In the genomic region with DNA sequence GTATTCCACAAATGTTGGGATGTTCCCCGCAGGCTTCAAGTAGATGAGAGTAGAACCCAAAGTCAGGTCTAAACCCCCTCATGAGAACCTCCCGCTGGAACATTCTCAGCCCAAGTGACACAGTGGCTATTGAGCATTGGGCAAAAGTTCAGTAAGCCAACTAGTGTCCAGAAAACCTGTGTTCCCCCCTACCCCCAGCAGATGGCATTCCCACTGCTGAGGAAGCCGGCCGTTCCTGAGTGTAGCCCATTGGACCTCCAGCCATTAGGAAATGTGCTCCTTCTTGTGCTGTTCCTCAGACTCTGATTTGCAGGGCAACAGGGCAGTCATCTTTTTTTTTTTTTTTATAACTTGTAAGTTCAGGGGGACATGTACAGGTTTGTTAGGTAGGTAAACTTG, we compare ENCODE assay signal across 20 cellular contexts.
DNase-seq lines count a peak whose midpoint lies in the region; ATAC-seq and TF ChIP-seq lines count a peak whose summit lies in the region.
"Had no signal": no experiment of that assay in that cellular context is flagged by ENCODE, and none has a peak within 500 bp of the region (broad histone marks: within the 10 kb centered on the region; RNA-seq: fewer than 3 reads in every experiment).

No MANE protein-coding gene starts in this region.

- H3K27ac ChIP-seq in GM23338 (ENCODE audit: low read depth) (no peak overlapping the region), mesendoderm (ENCODE audit: low read depth, low read length) (no peak overlapping the region), tibial artery (no peak overlapping the region), Karpas-422 (ENCODE audit: low read length) (no peak overlapping the region)
- H3K27ac ChIP-seq: 22Rv1, HL-60 had no signal

- no peak overlapping the region for H3K4me2 ChIP-seq in GM23338
- H3K4me2 ChIP-seq in mesendoderm (ENCODE audit: low read length), result no peak overlapping the region
- no peak overlapping the region for H3K4me2 ChIP-seq in Karpas-422 (ENCODE audit: low read depth, low read length, poor library complexity, severe bottlenecking)

- POLR2A ChIA-PET in WTC11 (lab: Charles Lee), result no interaction called here

- H3K9ac ChIP-seq in mesendoderm (ENCODE audit: low read length), result no peak overlapping the region
- no peak overlapping the region for H3K9ac ChIP-seq in Karpas-422 (ENCODE audit: low read length)

- no peak overlapping the region for H3K4ac ChIP-seq in mesendoderm (ENCODE audit: low read depth, low read length)

- H4K20me1 ChIP-seq in GM23338 (replicated peaks; ENCODE audit: insufficient read depth) (peaks cover 3% of the 10 kb centered on the region), Karpas-422 (ENCODE audit: insufficient read depth, low read depth, low read length) (no peaks in the 10 kb centered on the region)

- H3K4me3 ChIP-seq in GM23338, result no peak overlapping the region
- H3K4me3 ChIP-seq in mesendoderm (ENCODE audit: low read length), result no peak overlapping the region
- no peak overlapping the region for H3K4me3 ChIP-seq in tibial artery
- no peak overlapping the region for H3K4me3 ChIP-seq in Karpas-422 (ENCODE audit: low read length)

- no peak overlapping the region for H2BK15ac ChIP-seq in mesendoderm (replicated peaks; ENCODE audit: low read depth)

- peaks cover 28% of the 10 kb centered on the region for H3K36me3 Mint-ChIP-seq in GM23338 (ENCODE audit: low read depth)
- peaks cover 26% of the 10 kb centered on the region for H3K36me3 Mint-ChIP-seq in WTC11

- no peak overlapping the region for H3K56ac ChIP-seq in mesendoderm (ENCODE audit: low read length)

- H3K18ac ChIP-seq in mesendoderm (ENCODE audit: low read length), result no peak overlapping the region

- TF ChIP-seq CTCF in GM23338 (conservative IDR thresholded peaks at IDR 0.05; ENCODE audit: low read depth in 2 of 2) (peak; percentile 35 to 49; a peak in 3 of 4 replicates), WTC11 (IDR thresholded peaks at IDR 0.05) (no peak), tibial artery (IDR thresholded peaks at IDR 0.05) (no peak)

- H3K4me3 Mint-ChIP-seq in GM23338 (no peak overlapping the region), WTC11 (no peak overlapping the region)
- H3K4me3 Mint-ChIP-seq: nephron; stimulated activated naive CD8-positive, alpha-beta T cell treated with anti-CD3 and anti-CD28 coated beads, Interleukin-15, Interleukin-2, amounts not matched to agents 100 ng/mL and 50 ng/mL, for 24 hours had no signal

- H3K9me3 ChIP-seq in tibial artery (no peaks in the 10 kb centered on the region), Karpas-422 (ENCODE audit: low read length) (no peaks in the 10 kb centered on the region; the same call in 1 of the 2 replicates)

- ATAC-seq in GM23338, result peak; percentile 64
- peak; percentile 69 for ATAC-seq in WTC11

- H4K5ac ChIP-seq in mesendoderm (ENCODE audit: low read length), result no peak overlapping the region

- H3K79me2 ChIP-seq in GM23338 (replicated peaks; ENCODE audit: insufficient read depth) (peaks cover 11% of the 10 kb centered on the region), mesendoderm (ENCODE audit: control insufficient read depth, insufficient read depth, low read length) (no peaks in the 10 kb centered on the region), Karpas-422 (ENCODE audit: low read length) (no peaks in the 10 kb centered on the region)

- CTCF ChIA-PET in WTC11 (lab: Charles Lee), result no interaction called here

- WGBS in mesendoderm (ENCODE audit: extremely low coverage, insufficient coverage, low lambda C conversion rate), result no CpG with 5 or more reads among the region's 4 CpGs

- H3K9me2 ChIP-seq in GM23338 (ENCODE audit: insufficient read depth), result peaks cover 5% of the 10 kb centered on the region; the same call in 1 of the 2 replicates
- H3K9me2 ChIP-seq in Karpas-422 (replicated peaks; ENCODE audit: insufficient read depth, low read length), result no peaks in the 10 kb centered on the region

- H3K27me3 Mint-ChIP-seq in GM23338 (ENCODE audit: insufficient read depth, low read depth, poor library complexity), result peaks cover 2% of the 10 kb centered on the region
- H3K27me3 Mint-ChIP-seq in WTC11 (ENCODE audit: low read depth), result no peaks in the 10 kb centered on the region
- H3K27me3 Mint-ChIP-seq: progenitor cell of endocrine pancreas; stimulated activated naive CD8-positive, alpha-beta T cell treated with anti-CD3 and anti-CD28 coated beads, Interleukin-15, Interleukin-2, amounts not matched to agents 100 ng/mL and 50 ng/mL, for 24 hours had no signal

- H3K27ac Mint-ChIP-seq in GM23338, result no peak overlapping the region
- H3K27ac Mint-ChIP-seq in WTC11, result no peak overlapping the region
- H3K27ac Mint-ChIP-seq: nephron; stimulated activated naive CD8-positive, alpha-beta T cell treated with anti-CD3 and anti-CD28 coated beads, Interleukin-15, Interleukin-2, amounts not matched to agents 100 ng/mL and 50 ng/mL, for 24 hours had no signal

- H3K23ac ChIP-seq in mesendoderm (ENCODE audit: low read length), result no peak overlapping the region

- no peaks in the 10 kb centered on the region for H3F3A ChIP-seq in GM23338 (replicated peaks; ENCODE audit: low read depth)

- no peak overlapping the region for H2AFZ ChIP-seq in GM23338
- no peak overlapping the region for H2AFZ ChIP-seq in Karpas-422 (ENCODE audit: low read length)

- peak; percentile 19 for DNase-seq in DMS 273 (lab: John Stamatoyannopoulos, UW; ENCODE audit: unreplicated experiment)
- DNase-seq in DMS 273 treated with DMSO at 0.1 percent for 48 hours (lab: John Stamatoyannopoulos, UW), result no peak
- peak; percentile 41 for DNase-seq in GM23338 (ENCODE audit: low spot score)
- DNase-seq in WTC11 (ENCODE audit: low spot score), result no peak
- peak; percentile 35 for DNase-seq in mesendoderm
- DNase-seq in tibial artery, result no peak
- no peak for DNase-seq in Karpas-422
- no peak for DNase-seq in activated effector memory CD4-positive, alpha-beta T cell treated with Interleukin-2 at 50 U/mL for 16 hours
- DNase-seq: activated CD4-positive, alpha-beta T cell treated with anti-CD3 and anti-CD28 coated beads, Interleukin-2, amount 50 U/mL, for 48 hours; activated naive CD4-positive, alpha-beta T cell treated with anti-CD3 and anti-CD28 coated beads, Interleukin-2, amount 50 U/mL, for 16 hours; mesenchymal stem cell; NCI-H2029 treated with DMSO at 0.1 percent for 48 hours; NCI-H510A treated with DMSO at 0.1 percent for 48 hours; SHP77; stimulated activated CD4-positive, alpha-beta T cell treated with anti-CD3 and anti-CD28 coated beads, Interleukin-2, amount 100 ng/mL, for 24 hours had no signal

- no peak overlapping the region for H2BK120ac ChIP-seq in mesendoderm (ENCODE audit: low read depth, low read length)

- no peaks in the 10 kb centered on the region; the same call in 1 of the 2 replicates for H3K36me3 ChIP-seq in GM23338 (ENCODE audit: insufficient read depth)
- peaks cover 2% of the 10 kb centered on the region for H3K36me3 ChIP-seq in mesendoderm (ENCODE audit: control insufficient read depth, insufficient read depth, low read length)
- H3K36me3 ChIP-seq in tibial artery, result peaks cover 8 to 23% (median 23%) of the 10 kb centered on the region in 3 donors
- H3K36me3 ChIP-seq in Karpas-422 (ENCODE audit: insufficient read depth, low read length), result no peaks in the 10 kb centered on the region

- H3K4me1 ChIP-seq in GM23338 (ENCODE audit: insufficient read depth), result no peaks in the 10 kb centered on the region
- no peaks in the 10 kb centered on the region for H3K4me1 ChIP-seq in mesendoderm (ENCODE audit: control insufficient read depth, low read depth, low read length)
- H3K4me1 ChIP-seq in tibial artery, result peaks cover 0 to 13% (median 3%) of the 10 kb centered on the region in 4 donors
- no peaks in the 10 kb centered on the region for H3K4me1 ChIP-seq in Karpas-422 (ENCODE audit: low read length)

- intact Hi-C loops in tibial artery (cut with DNase I; ENCODE audit: low total_unique reads), result no loop called here

- H3K79me1 ChIP-seq in mesendoderm (ENCODE audit: low read length), result no peaks in the 10 kb centered on the region

- no peak overlapping the region for H4K8ac ChIP-seq in mesendoderm (ENCODE audit: low read depth, low read length)

- no peak overlapping the region for H2BK5ac ChIP-seq in mesendoderm (ENCODE audit: low read length)

- no peaks in the 10 kb centered on the region for H3K4me1 Mint-ChIP-seq in GM23338
- no peaks in the 10 kb centered on the region for H3K4me1 Mint-ChIP-seq in WTC11
- H3K4me1 Mint-ChIP-seq: nephron had no signal

- no peaks in the 10 kb centered on the region for H3K27me3 ChIP-seq in GM23338 (ENCODE audit: insufficient read depth)
- no peaks in the 10 kb centered on the region for H3K27me3 ChIP-seq in mesendoderm (ENCODE audit: insufficient read depth, low read length, poor library complexity)
- no peaks in the 10 kb centered on the region for H3K27me3 ChIP-seq in tibial artery
- no peaks in the 10 kb centered on the region for H3K27me3 ChIP-seq in Karpas-422 (ENCODE audit: low read length)

- H3K9me3 Mint-ChIP-seq in GM23338, result peaks cover 24% of the 10 kb centered on the region
- H3K9me3 Mint-ChIP-seq in WTC11, result peaks cover 35% of the 10 kb centered on the region

- H2AK5ac ChIP-seq in mesendoderm (ENCODE audit: low read length), result no peak overlapping the region

TF ChIP-seq in GM23338, 12 proteins besides CTCF, POLR2A, EP300 and RAD21 (continues in another document):
- TF ChIP-seq, protein P1, sequence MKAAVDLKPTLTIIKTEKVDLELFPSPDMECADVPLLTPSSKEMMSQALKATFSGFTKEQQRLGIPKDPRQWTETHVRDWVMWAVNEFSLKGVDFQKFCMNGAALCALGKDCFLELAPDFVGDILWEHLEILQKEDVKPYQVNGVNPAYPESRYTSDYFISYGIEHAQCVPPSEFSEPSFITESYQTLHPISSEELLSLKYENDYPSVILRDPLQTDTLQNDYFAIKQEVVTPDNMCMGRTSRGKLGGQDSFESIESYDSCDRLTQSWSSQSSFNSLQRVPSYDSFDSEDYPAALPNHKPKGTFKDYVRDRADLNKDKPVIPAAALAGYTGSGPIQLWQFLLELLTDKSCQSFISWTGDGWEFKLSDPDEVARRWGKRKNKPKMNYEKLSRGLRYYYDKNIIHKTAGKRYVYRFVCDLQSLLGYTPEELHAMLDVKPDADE (IDR thresholded peaks at IDR 0.05), result no peak

TF ChIP-seq in WTC11, 78 proteins besides CTCF, POLR2A, EP300 and RAD21 (continues in another document):
- no peak for TF ChIP-seq OVOL2 (CRISPR knock-in tag; IDR thresholded peaks at IDR 0.05; ENCODE audit: borderline replicate concordance)
- TF ChIP-seq ZNF396 (CRISPR knock-in tag; IDR thresholded peaks at IDR 0.05; ENCODE audit: borderline replicate concordance), result no peak
- no peak for TF ChIP-seq HMGA2 (CRISPR knock-in tag; IDR thresholded peaks at IDR 0.05)

Comparison
In these comparisons a context has a peak if more than half of its experiments do, and no peak if none do; other contexts are left out.
1. DNase-seq: peak in DMS 273 (single experiment), GM23338 (single experiment) and mesendoderm (single experiment); none in DMS 273 treated with DMSO at 0.1 percent for 48 hours (single experiment), WTC11 (single experiment), tibial artery (0 of 2), Karpas-422 (single experiment) and activated effector memory CD4-positive, alpha-beta T cell treated with Interleukin-2 at 50 U/mL for 16 hours (single experiment).
2. CTCF ChIP-seq: peak in GM23338 (2 of 2); none in WTC11 (single experiment) and tibial artery (0 of 2).